In the genomic region with DNA sequence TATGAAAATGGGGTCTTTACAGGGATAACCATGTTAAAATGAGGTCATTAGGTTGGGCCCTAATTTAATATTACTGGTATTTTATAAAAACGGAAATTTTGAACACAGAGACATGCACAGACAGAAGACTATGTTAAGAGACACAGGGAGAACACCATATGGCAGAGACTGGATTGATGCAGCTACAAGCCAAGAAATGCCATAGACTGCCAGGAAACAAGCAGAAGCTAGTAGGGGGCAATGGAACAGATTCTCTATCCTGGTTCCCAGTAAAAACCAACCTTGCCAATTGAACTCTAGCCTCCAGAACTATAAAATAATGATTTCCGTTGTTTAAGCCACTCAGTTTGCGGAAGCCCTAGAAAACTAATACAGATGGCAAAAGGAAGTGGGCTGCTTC, we compare ENCODE assay signal across 14 cellular contexts.
DNase-seq lines count a peak whose midpoint lies in the region; ATAC-seq lines count a peak whose summit lies in the region.
"Had no signal": no experiment of that assay in that cellular context is flagged by ENCODE, and none has a peak within 500 bp of the region (broad histone marks: within the 10 kb centered on the region; RNA-seq: fewer than 3 reads in every experiment).

No MANE protein-coding gene starts in this region.

- ATAC-seq in GM19023 (IDR thresholded peaks at IDR 0.05; ENCODE audit: unreplicated experiment) (no peak), HG03280 (IDR thresholded peaks at IDR 0.05; ENCODE audit: unreplicated experiment) (no peak)
- ATAC-seq: CD8-positive, alpha-beta T cell had no signal

- peak; percentile 12 for DNase-seq in DMS 273 (lab: John Stamatoyannopoulos, UW; ENCODE audit: unreplicated experiment)
- DNase-seq in DMS 273 treated with DMSO at 0.1 percent for 48 hours (lab: John Stamatoyannopoulos, UW): no peak
- peak; percentile 92 for DNase-seq in NCI-H446 treated with DMSO at 0.1 percent for 48 hours (lab: John Stamatoyannopoulos, UW)
- DNase-seq in cerebellar nuclear complex (lab: John Stamatoyannopoulos, UW): peak; percentile 67 to 74
- DNase-seq: Caco-2; CD4-positive, CD25-positive, alpha-beta regulatory T cell; CD8-positive, alpha-beta T cell; DMS53; DMS79 treated with DMSO at 0.1 percent for 48 hours; GM23248; H7; HCEC 1CT had no signal
